In genomic region chr7:65216469-65216868, GRCh38 we compare ENCODE assay signal across 8 cellular contexts.
DNase-seq lines count a peak whose midpoint lies in the region; ATAC-seq, FAIRE-seq and TF ChIP-seq lines count a peak whose summit lies in the region.

No MANE protein-coding gene starts in this region.

- no peaks in the 10 kb centered on the region for H3K9me1 ChIP-seq in endothelial cell of umbilical vein (replicated peaks; ENCODE audit: control insufficient read depth, extremely low read depth, insufficient read depth, low read length)

- no peaks in the 10 kb centered on the region for H3K79me2 ChIP-seq in endothelial cell of umbilical vein (ENCODE audit: control insufficient read depth, insufficient read depth, low read length)

- no peak overlapping the region for H3K27ac Mint-ChIP-seq in activated CD4-positive, alpha-beta memory T cell treated with anti-CD3 and anti-CD28 coated beads for 36 hours

- no peak for FAIRE-seq in endothelial cell of umbilical vein (lab: Jason Lieb, UNC)
- no peak for FAIRE-seq in pancreas (lab: Jason Lieb, UNC)

- 5 to 8% methylated on average over 8 of the region's 8 CpGs for WGBS in pancreas, 2 donors

- H3K4me1 Mint-ChIP-seq in activated CD4-positive, alpha-beta memory T cell treated with anti-CD3 and anti-CD28 coated beads for 36 hours (ENCODE audit: low read depth): no peaks in the 10 kb centered on the region

- peak; percentile 67 for TF ChIP-seq CTCF in GM12874 (IDR thresholded peaks at IDR 0.05; ENCODE audit: insufficient read depth, low read depth, low read length)
- TF ChIP-seq CTCF in endothelial cell of umbilical vein (IDR thresholded peaks at IDR 0.05; ENCODE audit: extremely low read depth in 1 of 2, insufficient read depth in 1 of 2, low read depth in 1 of 2, low read length in 2 of 2): peak; percentile 51 to 75
- TF ChIP-seq CTCF in pancreas (IDR thresholded peaks at IDR 0.05): peak; percentile 62 to 74 (median 69)

- intact Hi-C loops in activated CD4-positive, alpha-beta memory T cell treated with anti-CD3 and anti-CD28 coated beads for 36 hours (cut with micrococcal nuclease): loop anchor here (1.0 kb wide), 1 partner anchor 91 kb away; no protein-coding TSS in a partner anchor
- intact Hi-C loops in endothelial cell of umbilical vein (cut with micrococcal nuclease) (loop anchor here (1.0 to 10.0 kb wide), 3 partner anchors 91 to 266 kb away; no protein-coding TSS in a partner anchor), pancreas (cut with DNase I) (no loop called here)

- H3K9me3 Mint-ChIP-seq in activated CD4-positive, alpha-beta memory T cell treated with anti-CD3 and anti-CD28 coated beads for 36 hours: no peaks in the 10 kb centered on the region

- H3K36me3 ChIP-seq in endothelial cell of umbilical vein (ENCODE audit: control insufficient read depth in 2 of 2, extremely low read depth in 1 of 2, insufficient read depth in 2 of 2, low read length in 2 of 2) (no peaks in the 10 kb centered on the region), pancreas (no peaks in the 10 kb centered on the region)

- H3K27me3 Mint-ChIP-seq in activated CD4-positive, alpha-beta memory T cell treated with anti-CD3 and anti-CD28 coated beads for 36 hours: peaks cover 2% of the 10 kb centered on the region

- BruUV-seq in endothelial cell of umbilical vein (replicated peaks; lab: Mats Ljungman, UMichigan): no TSS peak

- no peak overlapping the region for H3K4me2 ChIP-seq in endothelial cell of umbilical vein (ENCODE audit: insufficient read depth, low read length)

- POLR2A ChIA-PET in activated CD4-positive, alpha-beta memory T cell treated with anti-CD3 and anti-CD28 coated beads for 36 hours (lab: Charles Lee): no interaction called here
- POLR2A ChIA-PET in endothelial cell of umbilical vein (lab: Charles Lee): no interaction called here

- H3K9ac ChIP-seq in endothelial cell of umbilical vein (replicated peaks; ENCODE audit: extremely low read depth, insufficient read depth, low read length): no peak overlapping the region

- H3K4me3 Mint-ChIP-seq in activated CD4-positive, alpha-beta memory T cell treated with anti-CD3 and anti-CD28 coated beads for 36 hours: no peak overlapping the region

- no peak for TF ChIP-seq POLR2A in endothelial cell of umbilical vein (IDR thresholded peaks at IDR 0.05; ENCODE audit: low read depth, low read length)

- H3K27ac ChIP-seq in endothelial cell of umbilical vein (ENCODE audit: insufficient read depth, low read depth, low read length): no peak overlapping the region
- no peak overlapping the region for H3K27ac ChIP-seq in pancreas

- CTCF ChIA-PET in activated CD4-positive, alpha-beta memory T cell treated with anti-CD3 and anti-CD28 coated beads for 36 hours (lab: Charles Lee): interaction anchor here (0.6 to 6.8 kb wide), 8 partner anchors 15 to 518 kb away, joined by 3 to 68 read pairs (median 3); no protein-coding TSS in a partner anchor
- CTCF ChIA-PET in endothelial cell of umbilical vein (lab: Charles Lee): interaction anchor here (0.6 to 2.1 kb wide), 13 partner anchors 10 to 506 kb away, joined by 3 to 43 read pairs (median 4); no protein-coding TSS in a partner anchor

- H3K27me3 ChIP-seq in endothelial cell of umbilical vein (ENCODE audit: control insufficient read depth in 2 of 2, insufficient read depth in 2 of 2, low read length in 2 of 2): no peaks in the 10 kb centered on the region
- H3K27me3 ChIP-seq in pancreas: no peaks in the 10 kb centered on the region

- no peaks in the 10 kb centered on the region for H3K36me3 Mint-ChIP-seq in activated CD4-positive, alpha-beta memory T cell treated with anti-CD3 and anti-CD28 coated beads for 36 hours

- no peak overlapping the region for H2AFZ ChIP-seq in endothelial cell of umbilical vein (ENCODE audit: low read depth, low read length)

- DNase-seq in NCI-H345 (lab: John Stamatoyannopoulos, UW) (peak; percentile 84), endothelial cell of umbilical vein (ENCODE audit: low read depth, low spot score) (peak; percentile 36), pancreas (peak; percentile 64 to 82 (median 70)), KG1 (lab: John Stamatoyannopoulos, UW) (no peak), NCI-H446 treated with DMSO at 0.1 percent for 48 hours (lab: John Stamatoyannopoulos, UW) (no peak)
- DNase-seq in activated CD4-positive, alpha-beta memory T cell treated with anti-CD3 and anti-CD28 coated beads for 36 hours: peak; percentile 67

- H3K9me3 ChIP-seq in endothelial cell of umbilical vein (replicated peaks; ENCODE audit: control insufficient read depth, insufficient read depth, low read length) (no peaks in the 10 kb centered on the region), pancreas (no peaks in the 10 kb centered on the region)

- H3K4me1 ChIP-seq in endothelial cell of umbilical vein (ENCODE audit: control insufficient read depth, extremely low read depth, insufficient read depth, low read length) (peaks cover 6% of the 10 kb centered on the region), pancreas (no peaks in the 10 kb centered on the region)

- dilution Hi-C loops in endothelial cell of umbilical vein (cut with MboI; ENCODE audit: extremely low pct_ligation_motif_present, low sequenced_read_pairs): no loop called here

- H4K20me1 ChIP-seq in endothelial cell of umbilical vein (replicated peaks; ENCODE audit: control insufficient read depth, extremely low read depth, insufficient read depth, low read length): no peaks in the 10 kb centered on the region

- H3K4me3 ChIP-seq in endothelial cell of umbilical vein (replicated peaks in 1 of 3; ENCODE audit: insufficient read depth in 1 of 3, low read depth in 1 of 3, low read length in 3 of 3) (no peak overlapping the region), pancreas (no peak overlapping the region)

- ATAC-seq in HG02798 (IDR thresholded peaks at IDR 0.05; ENCODE audit: poor library complexity, unreplicated experiment) (peak; percentile 88), pancreas (peak; percentile 92 to 100 (median 98))

TF ChIP-seq in endothelial cell of umbilical vein, 7 proteins besides CTCF, POLR2A, EP300 and RAD21:
- TF ChIP-seq FOS (IDR thresholded peaks at IDR 0.05; ENCODE audit: borderline replicate concordance, insufficient read depth, low read length) (no peak), EZH2 (IDR thresholded peaks at IDR 0.05; ENCODE audit: borderline replicate concordance, low read depth, low read length, severe bottlenecking) (no peak), MYC (IDR thresholded peaks at IDR 0.05; ENCODE audit: low read depth, low read length) (no peak), JUN (IDR thresholded peaks at IDR 0.05; ENCODE audit: borderline replicate concordance, insufficient read depth, insufficient read length, low read depth) (no peak), POLR2AphosphoS5 (IDR thresholded peaks at IDR 0.05; ENCODE audit: insufficient read depth, low read depth, low read length) (no peak), GATA2 (IDR thresholded peaks at IDR 0.05; ENCODE audit: insufficient read depth, insufficient read length, low read depth, low read length) (no peak), MAX (IDR thresholded peaks at IDR 0.05; ENCODE audit: insufficient read depth, insufficient read length) (no peak)

Comparison
In these comparisons a context has a peak if more than half of its experiments do, and no peak if none do; other contexts are left out.
1. DNase-seq: peak in NCI-H345 (single experiment), activated CD4-positive, alpha-beta memory T cell treated with anti-CD3 and anti-CD28 coated beads for 36 hours (single experiment), endothelial cell of umbilical vein (single experiment) and pancreas (6 of 6); none in KG1 (single experiment) and NCI-H446 treated with DMSO at 0.1 percent for 48 hours (single experiment).
2. intact Hi-C loops: an anchor here in activated CD4-positive, alpha-beta memory T cell treated with anti-CD3 and anti-CD28 coated beads for 36 hours (1.0 kb wide) and endothelial cell of umbilical vein (1.0 to 10.0 kb wide); none called in pancreas.
3. Peak in every context shown above with its lines, with median percentiles within 50 percentile points of each other: CTCF ChIP-seq.